11 cellular contexts compared by ENCODE assay signal in the genomic region with DNA sequence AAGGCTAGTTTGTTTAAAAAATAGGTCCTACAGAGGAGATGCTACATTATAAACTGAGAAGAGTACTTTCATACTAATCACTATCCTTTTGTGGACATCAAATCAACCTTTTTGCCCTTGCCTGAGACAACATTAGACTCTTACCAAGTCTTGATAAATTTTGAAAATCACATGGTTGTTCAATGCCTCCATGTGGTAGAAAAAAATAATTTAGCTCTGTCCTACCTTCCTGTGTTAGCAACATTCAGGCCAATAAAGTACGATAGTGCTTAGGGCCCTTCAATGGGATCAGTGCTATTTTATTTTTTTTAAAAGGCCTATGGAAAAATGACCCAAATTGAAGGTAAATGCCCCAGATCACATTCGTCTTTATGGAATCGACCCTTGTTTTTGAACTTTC. TPM values are rescaled to one million over a fixed set of nuclear protein-coding genes. Genes with fewer than 3 reads are reported as not detected.
A peak's percentile ranks its signal among the peaks of the same experiment; 100 is the strongest.
DNase-seq lines count a peak whose midpoint lies in the region; ATAC-seq, FAIRE-seq and TF ChIP-seq lines count a peak whose summit lies in the region.
"Had no signal": no experiment of that assay in that cellular context is flagged by ENCODE, and none has a peak within 500 bp of the region (broad histone marks: within the 10 kb centered on the region; RNA-seq: fewer than 3 reads in every experiment).

No MANE protein-coding gene starts in this region.

- H3K14ac ChIP-seq in IMR-90 (replicated peaks; ENCODE audit: low read depth, low read length) = no peak overlapping the region

- CTCF ChIA-PET in IMR-90 (lab: Yijun Ruan, JAX) (interaction anchor here (0.6 kb wide), 1 partner anchor 677 kb away, joined by 4 read pairs; no protein-coding TSS in a partner anchor), K562 (lab: Yijun Ruan, JAX; ENCODE audit: low intra/inter-chr PET ratio) (no interaction called here)

- H3K27me3 ChIP-seq in BE2C (no peaks in the 10 kb centered on the region), IMR-90 (ENCODE audit: control insufficient read depth, insufficient read depth, low read length) (peaks cover 4% of the 10 kb centered on the region), K562 (ENCODE audit: control insufficient read depth in 2 of 2, insufficient read depth in 2 of 2, low read length in 2 of 2) (peaks cover 7 to 14% of the 10 kb centered on the region in 2 experiments; a peak in 4 of 5 replicates), liver (ENCODE audit: control insufficient read depth in 4 of 4, insufficient read depth in 4 of 4, low read length in 3 of 4) (no peaks in the 10 kb centered on the region)

- H2AFZ ChIP-seq in IMR-90 (replicated peaks; ENCODE audit: low read length, poor library complexity) (no peak overlapping the region), K562 (ENCODE audit: low read depth, low read length) (no peak overlapping the region)

- BruUV-seq in IMR-90 (replicated peaks; lab: Mats Ljungman, UMichigan) (no TSS peak), K562 (replicated peaks; lab: Mats Ljungman, UMichigan) (no TSS peak)

- no peak overlapping the region for H2BK120ac ChIP-seq in IMR-90 (ENCODE audit: low read depth, low read length)

- no peak overlapping the region for H4K5ac ChIP-seq in IMR-90 (ENCODE audit: low read depth, low read length)

- H3K4me3 ChIP-seq in BE2C (ENCODE audit: low read depth, low read length) = no peak overlapping the region
- H3K4me3 ChIP-seq in IMR-90 (ENCODE audit: insufficient read depth, low read depth, low read length) = no peak overlapping the region
- H3K4me3 ChIP-seq in K562 = no peak overlapping the region
- H3K4me3 ChIP-seq in liver (ENCODE audit: low read depth in 1 of 3, low read length in 3 of 3) = no peak overlapping the region

- H3K36me3 ChIP-seq in BE2C = no peaks in the 10 kb centered on the region
- H3K36me3 ChIP-seq in IMR-90 (ENCODE audit: control insufficient read depth, insufficient read depth, low read length) = no peaks in the 10 kb centered on the region
- H3K36me3 ChIP-seq in K562 (ENCODE audit: control insufficient read depth, insufficient read depth, low read length) = no peaks in the 10 kb centered on the region
- no peaks in the 10 kb centered on the region for H3K36me3 ChIP-seq in liver (ENCODE audit: control insufficient read depth in 4 of 4, insufficient read depth in 3 of 4, low read depth in 1 of 4, low read length in 3 of 4)

- no peak overlapping the region for H4K91ac ChIP-seq in IMR-90 (ENCODE audit: insufficient read depth, low read depth, low read length)

- no peaks in the 10 kb centered on the region for H3K79me2 ChIP-seq in K562 (ENCODE audit: control insufficient read depth, insufficient read depth, low read length)

- no peak overlapping the region for H2BK5ac ChIP-seq in IMR-90 (ENCODE audit: low read depth, low read length, poor library complexity, severe bottlenecking)

- no peak overlapping the region for H2AK5ac ChIP-seq in IMR-90 (ENCODE audit: low read depth, low read length)

- H3K4me1 ChIP-seq in BE2C = no peaks in the 10 kb centered on the region
- H3K4me1 ChIP-seq in IMR-90 (ENCODE audit: control insufficient read depth, insufficient read depth, low read length) = no peaks in the 10 kb centered on the region
- peaks cover 3 to 6% of the 10 kb centered on the region in 2 experiments; a peak in 3 of 5 replicates for H3K4me1 ChIP-seq in K562 (replicated peaks in 1 of 2; ENCODE audit: control insufficient read depth in 2 of 2, insufficient read depth in 2 of 2, low read length in 2 of 2)
- peaks cover 0 to 5% (median 2%) of the 10 kb centered on the region in 4 donors for H3K4me1 ChIP-seq in liver (ENCODE audit: control insufficient read depth in 4 of 4, insufficient read depth in 4 of 4, low read length in 3 of 4)

- H4K20me1 ChIP-seq in IMR-90 (ENCODE audit: insufficient read depth, low read length) = no peaks in the 10 kb centered on the region
- no peaks in the 10 kb centered on the region for H4K20me1 ChIP-seq in K562 (replicated peaks; ENCODE audit: control insufficient read depth, insufficient read depth, low read length)

- in situ Hi-C loops in IMR-90 (cut with MboI; ENCODE audit: low sequenced_read_pairs) = no loop called here
- in situ Hi-C loops in K562 (cut with MboI) = no loop called here
- in situ Hi-C loops in ACHN (cut with HindIII; ENCODE audit: low pct_ligation_motif_present, low pct_unique_long_range_greater_than_20kb, low sequenced_read_pairs) = no loop called here

- H3K27ac ChIP-seq in IMR-90 (ENCODE audit: insufficient read depth, low read length) = no peak overlapping the region
- H3K27ac ChIP-seq in K562 (ENCODE audit: extremely low read depth, low read depth, low read length) = no peak overlapping the region
- no peak overlapping the region for H3K27ac ChIP-seq in liver (ENCODE audit: low read depth in 1 of 2, low read length in 2 of 2)

- FAIRE-seq in K562 (lab: Jason Lieb, UNC) (no peak), GM12891 (lab: Jason Lieb, UNC) (no peak)
- FAIRE-seq: urothelium cell line had no signal

- no peak overlapping the region for H2AK9ac ChIP-seq in IMR-90 (replicated peaks; ENCODE audit: low read depth, low read length, poor library complexity)

- H3K23ac ChIP-seq in IMR-90 (ENCODE audit: low read depth, low read length) = no peak overlapping the region

- TF ChIP-seq POLR2A in IMR-90 (IDR thresholded peaks at IDR 0.05; ENCODE audit: low read depth, low read length) (no peak), K562 (conservative IDR thresholded peaks at IDR 0.05) (no peak), GM12891 (IDR thresholded peaks at IDR 0.05; ENCODE audit: low read depth, low read length) (no peak)

- no peak overlapping the region for H3K4me2 ChIP-seq in IMR-90 (ENCODE audit: low read depth, low read length)
- H3K4me2 ChIP-seq in K562 (ENCODE audit: insufficient read depth, low read length) = no peak overlapping the region

- no peak overlapping the region for H3K56ac ChIP-seq in IMR-90 (ENCODE audit: extremely low read depth, insufficient read depth, low read length)

- ATAC-seq in IMR-90 (ENCODE audit: low read depth) (peak; percentile 74), K562 (0 out of 3 replicates have a peak, but pooled peaks have one; percentile 16), HG03095 (IDR thresholded peaks at IDR 0.05; ENCODE audit: unreplicated experiment) (no peak)

- H3K9me3 ChIP-seq in BE2C (no peaks in the 10 kb centered on the region), IMR-90 (ENCODE audit: control insufficient read depth, insufficient read depth, low read length) (no peaks in the 10 kb centered on the region), K562 (replicated peaks; ENCODE audit: control insufficient read depth, insufficient read depth, low read depth, low read length) (no peaks in the 10 kb centered on the region), liver (ENCODE audit: control insufficient read depth in 4 of 4, low read length in 3 of 4) (no peaks in the 10 kb centered on the region)

- no peak for TF ChIP-seq EP300 in K562 (IDR thresholded peaks at IDR 0.05; ENCODE audit: low read length)

- H2BK20ac ChIP-seq in IMR-90 (ENCODE audit: low read depth, low read length) = no peak overlapping the region

- DNase-seq in BE2C (no peak), IMR-90 (peak; percentile 39), K562 (ENCODE audit: extremely low read depth in 1 of 4, low spot score in 3 of 4) (no peak), GM12891 (ENCODE audit: insufficient read length, low spot score) (no peak), SK-N-DZ (ENCODE audit: low spot score) (no peak), ACHN (no peak)
- DNase-seq: DND-41, NCI-H2171 had no signal

- TF ChIP-seq CTCF in BE2C (IDR thresholded peaks at IDR 0.05; ENCODE audit: low read depth, low read length) (peak; percentile 22), IMR-90 (conservative IDR thresholded peaks at IDR 0.05; ENCODE audit: low read depth, low read length) (peak; percentile 42), K562 (IDR thresholded peaks at IDR 0.05 in 2 of 3, conservative IDR thresholded peaks at IDR 0.05 in 1 of 3; ENCODE audit: insufficient read depth in 2 of 3, low read depth in 1 of 3, low read length in 3 of 3) (peak in 1 of 3 experiments; percentile 26; a peak in 2 of 6 replicates), liver (IDR thresholded peaks at IDR 0.05; ENCODE audit: low read depth, low read length, missing input control) (no peak)

- H3K18ac ChIP-seq in IMR-90 (ENCODE audit: low read depth, low read length) = no peak overlapping the region

- H2BK15ac ChIP-seq in IMR-90 (ENCODE audit: low read depth, low read length) = no peak overlapping the region

- H3K79me1 ChIP-seq in IMR-90 (ENCODE audit: low read depth in 1 of 2, low read length in 2 of 2) = no peaks in the 10 kb centered on the region

- H4K8ac ChIP-seq in IMR-90 (ENCODE audit: low read depth in 2 of 2, low read length in 2 of 2) = no peak overlapping the region

- intact Hi-C loops in IMR-90 (cut with micrococcal nuclease) = loop anchor here (2.0 kb wide), 1 partner anchor 840 kb away; no protein-coding TSS in a partner anchor
- intact Hi-C loops in K562 (cut with micrococcal nuclease) = loop anchor here (10.0 kb wide), 2 partner anchors 144 to 596 kb away; a partner anchor contains a TSS

- POLR2A ChIA-PET in IMR-90 (lab: Charles Lee; ENCODE audit: unreplicated experiment) = no interaction called here
- POLR2A ChIA-PET in K562 (lab: Yijun Ruan, JAX) = interaction anchor here (0.6 to 1.1 kb wide), 3 partner anchors 9 to 116 kb away, joined by 3 read pairs; a partner anchor contains a TSS

- no peak overlapping the region for H3K4ac ChIP-seq in IMR-90 (ENCODE audit: low read depth, low read length)

- no CpG with 5 or more reads among the region's 3 CpGs for WGBS in IMR-90 (ENCODE audit: extremely low coverage in 2 of 2, insufficient read length in 1 of 2), 2 experiments
- 17% methylated on average over 3 of the region's 3 CpGs for WGBS in K562 (ENCODE audit: insufficient coverage, low coverage, missing lambda C conversion rate)
- WGBS in liver = 74% methylated on average over 3 of the region's 3 CpGs

- dilution Hi-C loops in IMR-90 (cut with HindIII; ENCODE audit: low sequenced_read_pairs, unreplicated experiment) = no loop called here

- H3K9me1 ChIP-seq in IMR-90 (ENCODE audit: insufficient read depth, low read length) = no peaks in the 10 kb centered on the region
- no peaks in the 10 kb centered on the region for H3K9me1 ChIP-seq in K562 (ENCODE audit: control insufficient read depth, insufficient read depth, low read length)

- no peak overlapping the region for H3K9ac ChIP-seq in IMR-90 (ENCODE audit: low read depth, low read length)
- H3K9ac ChIP-seq in K562 (ENCODE audit: insufficient read depth in 1 of 2, low read depth in 2 of 2, low read length in 2 of 2) = no peak overlapping the region
- H3K9ac ChIP-seq in liver (ENCODE audit: low read depth in 1 of 2, low read length in 2 of 2) = no peak overlapping the region

- TF ChIP-seq RAD21 in IMR-90 (IDR thresholded peaks at IDR 0.05; ENCODE audit: low read length) (peak; percentile 50), K562 (CRISPR knock-in tag; conservative IDR thresholded peaks at IDR 0.05 in 1 of 2, IDR thresholded peaks at IDR 0.05 in 1 of 2) (peak; percentile 24 to 30; a peak in 2 of 4 replicates), liver (IDR thresholded peaks at IDR 0.05) (peak; percentile 65 to 67)

RNA-seq across cellular contexts. Expression of a gene that starts 5.0 kb away (rescaled TPM):
- 52.3 TPM for polyA plus RNA-seq in BE2C (2012; ENCODE audit: insufficient read depth, insufficient read length, low read depth)
- total RNA-seq in IMR-90 (2012; rRNA removed) (54.1 and 87.8 TPM in 2 replicates), K562 (2014; rRNA removed) (55.5 and 74.2 TPM in 2 replicates), K562 (2014; rRNA removed; fragmentation: Illumina TruSeq; extraction: Trizol) (214 and 237 TPM in 2 replicates), K562 (2015; rRNA removed; fragmentation: Illumina TruSeq; extraction: Trizol) (171 and 177 TPM in 2 replicates), K562 (2021) (127 and 131 TPM in 2 replicates), liver (10 to 100 TPM; 26.6 to 31.8 TPM)
- polyA plus RNA-seq in IMR-90 (2012; rRNA removed) (72.0 and 91.6 TPM in 2 replicates), K562 (2011; rRNA removed) (227 and 294 TPM in 2 replicates), K562 (2014; fragmentation: Illumina TruSeq; extraction: Trizol) (217 and 240 TPM in 2 replicates), K562 (2014; fragmentation: Nextera tagmentation; extraction: Ambion mirVana) (10 to 100 TPM; 54.4 to 63.8 TPM), K562 (2014; rRNA removed) (162 and 165 TPM in 2 replicates), liver (10 to 100 TPM in 1 of 2 donors, 1 to 10 TPM in 1; 6.6 to 24.2 TPM)
- 18.9 and 32.8 TPM in 2 replicates for polyA plus RNA-seq in IMR-90 (2012; cell fraction: cytosol; rRNA removed)
- polyA plus RNA-seq in IMR-90 (2012; cell fraction: nucleus; rRNA removed; ENCODE audit: low replicate concordance) = 14.1 and 55.4 TPM in 2 replicates
- total RNA-seq in K562 (2011; cell fraction: chromatin; rRNA removed; ENCODE audit: low replicate concordance) = 59.3 and 94.2 TPM in 2 replicates
- total RNA-seq in K562 (2011; cell fraction: nucleolus; rRNA removed) = 39.5 and 49.5 TPM in 2 replicates
- 66.1 and 98.5 TPM in 2 replicates for total RNA-seq in K562 (2011; cell fraction: nucleoplasm; rRNA removed)
- 68.6 and 143 TPM in 2 replicates for polyA plus RNA-seq in K562 (2011; cell fraction: cytosol; rRNA removed)
- polyA plus RNA-seq in K562 (2011; cell fraction: nucleus; rRNA removed) = 73.0 and 113 TPM in 2 replicates
- polyA plus RNA-seq in K562 (2012) = 185 and 202 TPM in 2 replicates
- 91.1 and 111 TPM in 2 replicates for polyA minus RNA-seq in K562 (2011; rRNA and poly(A)+ RNA removed)
- polyA minus RNA-seq in K562 (2011; cell fraction: cytosol; rRNA and poly(A)+ RNA removed) = 54.7 and 66.0 TPM in 2 replicates
- polyA minus RNA-seq in K562 (2011; cell fraction: nucleus; rRNA and poly(A)+ RNA removed) = 41.9 and 97.3 TPM in 2 replicates
- polyA plus RNA-seq in GM12891 (2012; ENCODE audit: low read depth, missing spikeins) = 153 TPM
- polyA plus RNA-seq in SK-N-DZ (2014; cell fraction: cytosol; rRNA removed) = 161 and 178 TPM in 2 replicates
- polyA plus RNA-seq in SK-N-DZ (2014; cell fraction: nucleus; rRNA removed) = 128 and 165 TPM in 2 replicates
